In the genomic region with DNA sequence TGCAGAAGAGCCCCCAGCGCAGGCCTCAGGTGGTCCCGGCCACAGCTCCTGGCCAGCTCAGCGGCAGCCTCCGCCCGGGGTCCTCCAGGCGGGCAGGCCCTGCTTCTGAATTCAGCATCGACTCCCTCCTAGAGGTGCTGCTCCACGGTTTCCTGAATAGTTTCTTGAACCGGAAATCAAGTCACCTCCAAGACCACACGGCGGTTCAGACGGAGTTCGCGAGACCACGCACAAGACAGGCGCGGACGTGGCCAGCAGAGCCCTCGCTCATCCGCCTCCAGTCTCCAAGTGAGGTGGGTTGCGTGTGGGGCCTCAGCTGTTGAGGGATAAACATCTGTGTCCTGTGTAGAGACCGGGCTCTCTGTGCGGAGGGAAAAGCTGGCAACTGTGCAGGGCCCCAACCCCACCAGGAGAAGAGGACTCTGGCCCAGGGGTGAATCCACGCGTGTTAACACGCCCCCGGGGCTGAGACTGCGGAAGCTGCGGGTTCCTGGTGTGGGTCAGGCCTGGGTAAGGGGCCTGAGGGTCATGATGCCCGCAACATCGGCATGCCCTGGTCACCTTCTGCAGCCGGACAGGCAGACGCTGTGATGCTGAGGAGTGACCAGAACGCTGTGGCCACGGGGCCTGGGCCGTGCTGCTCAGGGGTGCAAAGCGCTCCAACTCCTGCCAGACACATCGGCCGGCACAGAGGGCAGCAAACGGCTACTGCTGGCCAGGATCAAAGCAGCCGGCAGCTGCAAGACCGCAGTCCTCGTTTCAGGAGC, we compare ENCODE assay signal across 20 cellular contexts. TPM values are rescaled to one million over a fixed set of nuclear protein-coding genes. Genes with fewer than 3 reads are reported as not detected.
DNase-seq lines count a peak whose midpoint lies in the region; ATAC-seq and TF ChIP-seq lines count a peak whose summit lies in the region.
"Had no signal": no experiment of that assay in that cellular context is flagged by ENCODE, and none has a peak within 500 bp of the region (broad histone marks: within the 10 kb centered on the region; RNA-seq: fewer than 3 reads in every experiment).

No MANE protein-coding gene starts in this region.

- no peaks in the 10 kb centered on the region for H3K36me3 ChIP-seq in MG63
- H3K36me3 ChIP-seq: breast epithelium, HAP-1, sigmoid colon had no signal

- peak; percentile 56 for DNase-seq in activated effector memory CD4-positive, alpha-beta T cell treated with anti-CD3 and anti-CD28 coated beads, Interleukin-2, amount 50 U/mL, for 16 hours
- DNase-seq in activated effector memory CD4-positive, alpha-beta T cell treated with Interleukin-2 at 50 U/mL for 16 hours: no peak
- no peak for DNase-seq in T-helper 2 cell treated with Interferon-gamma antibody and Interleukin-4, amounts not matched to agents 5 μg/mL and 100 μg/mL, for 36 hours (ENCODE audit: low spot score)
- no peak for DNase-seq in effector memory CD8-positive, alpha-beta T cell
- DNase-seq in sciatic nerve (ENCODE audit: low spot score): peak; percentile 27
- no peak for DNase-seq in MG63
- no peak for DNase-seq in erythroblast (lab: John Stamatoyannopoulos, UW)
- DNase-seq in HEK293T (ENCODE audit: extremely low spot score): no peak
- DNase-seq: amniotic stem cell; kidney glomerular epithelial cell; NCI-H146; NCI-H510A treated with DMSO at 0.1 percent for 48 hours; NK-92 treated with Interleukin-12 subunit alpha and Interleukin-12 subunit beta, amount 100 ng/mL, for 24 hours; PC-9; sigmoid colon had no signal

- H3K36me3 Mint-ChIP-seq in T-helper 2 cell treated with Interferon-gamma antibody and Interleukin-4, amounts not matched to agents 5 μg/mL and 100 μg/mL, for 36 hours (ENCODE audit: low read depth): peaks cover 4% of the 10 kb centered on the region
- H3K36me3 Mint-ChIP-seq in effector memory CD8-positive, alpha-beta T cell (ENCODE audit: insufficient read depth): peaks cover 3% of the 10 kb centered on the region

- no peak overlapping the region for H3K4me3 ChIP-seq in MG63
- H3K4me3 ChIP-seq: breast epithelium, HAP-1, lung, PC-9, sigmoid colon, tibial nerve had no signal

- POLR2A ChIA-PET in HEK293T (lab: Yijun Ruan, JAX): no interaction called here

- no peaks in the 10 kb centered on the region for H3K9me3 ChIP-seq in MG63
- H3K9me3 ChIP-seq: breast epithelium, HAP-1, sigmoid colon, tibial nerve had no signal

- intact Hi-C loops in sciatic nerve (cut with DNase I): no loop called here

- peak; percentile 43 for ATAC-seq in effector memory CD8-positive, alpha-beta T cell (replicated peaks)
- ATAC-seq in sciatic nerve: no peak

- peak overlapping the region; percentile 34 for H3K4me3 Mint-ChIP-seq in T-helper 2 cell treated with Interferon-gamma antibody and Interleukin-4, amounts not matched to agents 5 μg/mL and 100 μg/mL, for 36 hours
- peak overlapping the region in 1 of 2 donors; percentile 51 for H3K4me3 Mint-ChIP-seq in effector memory CD8-positive, alpha-beta T cell
- H3K4me3 Mint-ChIP-seq: activated T-helper 1 cell treated with anti-CD3 and anti-CD28 coated beads, Interleukin-12 subunit alpha, Interleukin-12 subunit beta, Interleukin-2, Interleukin-4 antibody, amounts not matched to agents 30 ng/mL and 10 ng/mL and 1 ng/mL, durations not matched to agents 14 hours and 24 hours and 36 hours had no signal

- no peaks in the 10 kb centered on the region for H3K27me3 ChIP-seq in MG63
- H3K27me3 ChIP-seq: breast epithelium, sigmoid colon, tibial nerve had no signal

- H3K4me1 Mint-ChIP-seq in T-helper 2 cell treated with Interferon-gamma antibody and Interleukin-4, amounts not matched to agents 5 μg/mL and 100 μg/mL, for 36 hours (ENCODE audit: low read depth): peaks cover 16% of the 10 kb centered on the region
- H3K4me1 Mint-ChIP-seq in effector memory CD8-positive, alpha-beta T cell (ENCODE audit: low read depth in 2 of 2): peaks cover 16 to 20% of the 10 kb centered on the region in 2 donors

- H3K27me3 Mint-ChIP-seq in T-helper 2 cell treated with Interferon-gamma antibody and Interleukin-4, amounts not matched to agents 5 μg/mL and 100 μg/mL, for 36 hours (ENCODE audit: low read depth): peaks cover 3% of the 10 kb centered on the region
- no peaks in the 10 kb centered on the region for H3K27me3 Mint-ChIP-seq in effector memory CD8-positive, alpha-beta T cell

- no peaks in the 10 kb centered on the region for H3K9me3 Mint-ChIP-seq in T-helper 2 cell treated with Interferon-gamma antibody and Interleukin-4, amounts not matched to agents 5 μg/mL and 100 μg/mL, for 36 hours
- no peaks in the 10 kb centered on the region for H3K9me3 Mint-ChIP-seq in effector memory CD8-positive, alpha-beta T cell
- H3K9me3 Mint-ChIP-seq: activated T-helper 1 cell treated with anti-CD3 and anti-CD28 coated beads, Interleukin-12 subunit alpha, Interleukin-12 subunit beta, Interleukin-2, Interleukin-4 antibody, amounts not matched to agents 30 ng/mL and 10 ng/mL and 1 ng/mL, durations not matched to agents 14 hours and 24 hours and 36 hours had no signal

- no peak for TF ChIP-seq POLR2A in erythroblast (IDR thresholded peaks at IDR 0.05; ENCODE audit: low read length)

- no peak overlapping the region for H3K27ac Mint-ChIP-seq in T-helper 2 cell treated with Interferon-gamma antibody and Interleukin-4, amounts not matched to agents 5 μg/mL and 100 μg/mL, for 36 hours
- peak overlapping the region in 1 of 2 donors; percentile 53 for H3K27ac Mint-ChIP-seq in effector memory CD8-positive, alpha-beta T cell
- H3K27ac Mint-ChIP-seq: activated T-helper 1 cell treated with anti-CD3 and anti-CD28 coated beads, Interleukin-12 subunit alpha, Interleukin-12 subunit beta, Interleukin-2, Interleukin-4 antibody, amounts not matched to agents 30 ng/mL and 10 ng/mL and 1 ng/mL, durations not matched to agents 14 hours and 24 hours and 36 hours had no signal

- CTCF ChIA-PET in HEK293T (lab: Yijun Ruan, JAX): no interaction called here

TF ChIP-seq in HEK293T, 16 proteins besides CTCF, POLR2A, EP300 and RAD21:
- TF ChIP-seq BHLHE40 (IDR thresholded peaks at IDR 0.05; ENCODE audit: borderline replicate concordance) (no peak), SUZ12 (IDR thresholded peaks at IDR 0.05) (no peak), TARDBP (IDR thresholded peaks at IDR 0.05) (no peak), SP1 (IDR thresholded peaks at IDR 0.05) (no peak), ELF4 (IDR thresholded peaks at IDR 0.05) (no peak), L3MBTL2 (conservative IDR thresholded peaks at IDR 0.05) (no peak), CTBP1 (IDR thresholded peaks at IDR 0.05; ENCODE audit: borderline replicate concordance) (no peak), ARNT (IDR thresholded peaks at IDR 0.05) (no peak), FOXK2 (IDR thresholded peaks at IDR 0.05) (no peak), HDGF (IDR thresholded peaks at IDR 0.05; ENCODE audit: borderline replicate concordance) (no peak), LEF1 (IDR thresholded peaks at IDR 0.05; ENCODE audit: borderline replicate concordance) (no peak), NFRKB (IDR thresholded peaks at IDR 0.05) (no peak), ZNF384 (IDR thresholded peaks at IDR 0.05) (no peak), FOXM1 (IDR thresholded peaks at IDR 0.05; ENCODE audit: borderline replicate concordance) (no peak), FOXA1 (IDR thresholded peaks at IDR 0.05) (no peak)
- TF ChIP-seq, protein P1, sequence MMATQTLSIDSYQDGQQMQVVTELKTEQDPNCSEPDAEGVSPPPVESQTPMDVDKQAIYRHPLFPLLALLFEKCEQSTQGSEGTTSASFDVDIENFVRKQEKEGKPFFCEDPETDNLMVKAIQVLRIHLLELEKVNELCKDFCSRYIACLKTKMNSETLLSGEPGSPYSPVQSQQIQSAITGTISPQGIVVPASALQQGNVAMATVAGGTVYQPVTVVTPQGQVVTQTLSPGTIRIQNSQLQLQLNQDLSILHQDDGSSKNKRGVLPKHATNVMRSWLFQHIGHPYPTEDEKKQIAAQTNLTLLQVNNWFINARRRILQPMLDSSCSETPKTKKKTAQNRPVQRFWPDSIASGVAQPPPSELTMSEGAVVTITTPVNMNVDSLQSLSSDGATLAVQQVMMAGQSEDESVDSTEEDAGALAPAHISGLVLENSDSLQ (IDR thresholded peaks at IDR 0.05): no peak

RNA-seq across cellular contexts. Expression of a gene that starts 55.0 kb away (rescaled TPM):
- total RNA-seq in sciatic nerve: 131 TPM
- total RNA-seq in MG63 (2014; rRNA removed; shearing (Covaris generic); ENCODE audit: low replicate concordance): 191 and 238 TPM in 2 replicates

Comparison
In these comparisons a context has a peak if more than half of its experiments do, and no peak if none do; other contexts are left out.
1. DNase-seq: peak in activated effector memory CD4-positive, alpha-beta T cell treated with anti-CD3 and anti-CD28 coated beads, Interleukin-2, amount 50 U/mL, for 16 hours (single experiment) and sciatic nerve (single experiment); none in activated effector memory CD4-positive, alpha-beta T cell treated with Interleukin-2 at 50 U/mL for 16 hours (single experiment), T-helper 2 cell treated with Interferon-gamma antibody and Interleukin-4, amounts not matched to agents 5 μg/mL and 100 μg/mL, for 36 hours (single experiment), effector memory CD8-positive, alpha-beta T cell (0 of 3), MG63 (single experiment), erythroblast (0 of 2) and HEK293T (single experiment).